Comparison of ENCODE assay signal across 18 cellular contexts in the genomic region with DNA sequence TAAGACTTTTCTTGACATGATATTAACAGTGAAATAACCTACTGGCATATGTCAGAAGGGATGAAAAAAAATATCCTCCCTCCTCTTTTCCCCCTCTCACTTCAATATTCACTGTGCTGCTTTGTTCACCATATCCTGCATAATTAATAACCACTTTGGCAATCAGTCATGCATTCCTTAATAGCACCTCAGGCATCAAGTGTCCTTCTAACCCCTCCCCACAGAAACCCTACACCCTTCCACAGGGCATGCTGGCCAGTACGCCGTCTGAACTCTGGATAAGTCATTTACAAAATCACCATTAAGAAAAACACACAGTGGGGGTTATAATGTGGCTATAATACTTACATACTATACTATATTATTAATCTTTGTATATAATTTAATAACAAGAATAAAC.
DNase-seq lines count a peak whose midpoint lies in the region; ATAC-seq, FAIRE-seq and TF ChIP-seq lines count a peak whose summit lies in the region.
"Had no signal": no experiment of that assay in that cellular context is flagged by ENCODE, and none has a peak within 500 bp of the region (broad histone marks: within the 10 kb centered on the region; RNA-seq: fewer than 3 reads in every experiment).

No MANE protein-coding gene starts in this region.

- H3K27me3 ChIP-seq in SJCRH30: no peaks in the 10 kb centered on the region
- H3K27me3 ChIP-seq: spleen, transverse colon had no signal

- DNase-seq in COR-L47 (lab: John Stamatoyannopoulos, UW): peak; percentile 1
- peak; percentile 50 for DNase-seq in NCI-H1105 treated with DMSO at 0.1 percent for 48 hours (lab: John Stamatoyannopoulos, UW)
- DNase-seq in SJCRH30: peak; percentile 84 to 92
- DNase-seq in kidney: no peak
- no peak for DNase-seq in OCI-M2 (lab: John Stamatoyannopoulos, UW; ENCODE audit: unreplicated experiment)
- no peak for DNase-seq in Right ventricle myocardium inferior (ENCODE audit: missing footprints)
- DNase-seq in SKM-1 (lab: John Stamatoyannopoulos, UW; ENCODE audit: unreplicated experiment): no peak
- DNase-seq: ACHN; CD4-positive, alpha-beta T cell; HCEC 1CT; left colon; MM.1S; spleen; stimulated activated naive CD4-positive, alpha-beta T cell; transverse colon had no signal

- H3K9me3 ChIP-seq in SJCRH30 (replicated peaks) (no peaks in the 10 kb centered on the region), kidney (ENCODE audit: control insufficient read depth in 1 of 2, low read length in 2 of 2) (no peaks in the 10 kb centered on the region)
- H3K9me3 ChIP-seq: spleen, transverse colon had no signal

- no peak overlapping the region for H3K9ac ChIP-seq in kidney (ENCODE audit: low read length in 2 of 2)

- peak overlapping the region; percentile 96 for H3K27ac ChIP-seq in SJCRH30
- H3K27ac ChIP-seq in kidney (ENCODE audit: low read depth in 2 of 2, low read length in 2 of 2): no peak overlapping the region
- H3K27ac ChIP-seq: spleen, transverse colon had no signal

- no peaks in the 10 kb centered on the region for H3K36me3 ChIP-seq in SJCRH30
- no peaks in the 10 kb centered on the region for H3K36me3 ChIP-seq in kidney (ENCODE audit: control insufficient read depth in 1 of 2, insufficient read depth in 2 of 2, low read length in 2 of 2)
- H3K36me3 ChIP-seq: spleen, transverse colon had no signal

- no peak for TF ChIP-seq CTCF in kidney (IDR thresholded peaks at IDR 0.05; ENCODE audit: borderline replicate concordance, extremely low read depth, insufficient read depth)

- intact Hi-C loops in kidney (cut with DNase I) (no loop called here), Right ventricle myocardium inferior (cut with DNase I) (no loop called here)

- H3K4me1 ChIP-seq in SJCRH30 (peaks cover 31% of the 10 kb centered on the region), kidney (ENCODE audit: control insufficient read depth in 1 of 2, insufficient read depth in 1 of 2, low read depth in 1 of 2, low read length in 2 of 2) (no peaks in the 10 kb centered on the region)
- H3K4me1 ChIP-seq: spleen had no signal

- FAIRE-seq in kidney (lab: Jason Lieb, UNC): peak; percentile 41
- FAIRE-seq: RCC 7860 had no signal

- H3K4me3 ChIP-seq in SJCRH30 (no peak overlapping the region), kidney (ENCODE audit: low read length in 2 of 2) (no peak overlapping the region)
- H3K4me3 ChIP-seq: spleen, transverse colon had no signal

- ATAC-seq in GM18870 (IDR thresholded peaks at IDR 0.05; ENCODE audit: unreplicated experiment) (no peak), Right ventricle myocardium inferior (no peak)
- ATAC-seq: activated CD4-positive, CD25-positive, alpha-beta regulatory T cell treated with anti-CD3 and anti-CD28 coated beads, Interleukin-2, amount 50 U/mL, for 24 hours; left colon had no signal

Comparison
In these comparisons a context has a peak if more than half of its experiments do, and no peak if none do; other contexts are left out.
1. DNase-seq: peak in COR-L47 (single experiment), NCI-H1105 treated with DMSO at 0.1 percent for 48 hours (single experiment) and SJCRH30 (2 of 2); none in kidney (single experiment), OCI-M2 (single experiment), Right ventricle myocardium inferior (single experiment) and SKM-1 (single experiment).